Comparison of ENCODE assay signal across 11 cellular contexts in the genomic region with DNA sequence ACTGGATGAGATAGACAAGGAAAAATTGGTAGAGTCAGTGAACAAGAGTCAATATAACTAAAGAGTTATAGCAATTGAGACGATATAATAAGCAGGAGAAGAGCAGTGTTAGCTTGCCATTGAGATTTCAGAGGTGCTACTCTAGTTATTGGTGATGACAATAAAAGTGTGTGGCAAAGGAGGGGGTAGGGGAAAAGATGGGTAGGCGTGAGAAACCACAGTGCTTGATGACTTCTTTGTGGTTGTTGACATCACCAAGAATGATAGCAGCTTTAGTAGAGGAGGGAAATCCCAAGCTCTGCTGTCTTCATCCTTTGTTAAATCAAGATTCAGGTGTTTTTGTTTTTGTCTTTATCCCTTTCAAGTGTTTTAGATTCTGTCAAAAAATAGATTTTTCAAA.
DNase-seq lines count a peak whose midpoint lies in the region; ATAC-seq and TF ChIP-seq lines count a peak whose summit lies in the region.
"Had no signal": no experiment of that assay in that cellular context is flagged by ENCODE, and none has a peak within 500 bp of the region (broad histone marks: within the 10 kb centered on the region; RNA-seq: fewer than 3 reads in every experiment).

No MANE protein-coding gene starts in this region.

- H3K4me1 Mint-ChIP-seq in CD4-positive, CD25-positive, alpha-beta regulatory T cell = peaks cover 0 to 17% (median 7%) of the 10 kb centered on the region in 4 donors
- peaks cover 3 to 7% of the 10 kb centered on the region in 2 donors for H3K4me1 Mint-ChIP-seq in effector memory CD8-positive, alpha-beta T cell (ENCODE audit: low read depth in 2 of 2)
- no peaks in the 10 kb centered on the region for H3K4me1 Mint-ChIP-seq in neural progenitor cell
- H3K4me1 Mint-ChIP-seq: neural crest cell had no signal

- H3K79me2 ChIP-seq in neural progenitor cell (ENCODE audit: low read depth) = no peaks in the 10 kb centered on the region

- H3K4me3 Mint-ChIP-seq in CD4-positive, CD25-positive, alpha-beta regulatory T cell = no peak overlapping the region
- H3K4me3 Mint-ChIP-seq in effector memory CD8-positive, alpha-beta T cell = no peak overlapping the region
- H3K4me3 Mint-ChIP-seq in neural progenitor cell = no peak overlapping the region
- H3K4me3 Mint-ChIP-seq: neural crest cell had no signal

- intact Hi-C loops in head of caudate nucleus (cut with DNase I) = no loop called here

- no peaks in the 10 kb centered on the region for H3F3A ChIP-seq in neural progenitor cell (ENCODE audit: low read depth)

- H3K9ac ChIP-seq in neural progenitor cell = no peak overlapping the region
- H3K9ac ChIP-seq: BLaER1 treated with 17β-estradiol and CSF1 and Interleukin-3, amounts not matched to agents 10 nM and 100 nM had no signal

- no peaks in the 10 kb centered on the region for H3K36me3 Mint-ChIP-seq in CD4-positive, CD25-positive, alpha-beta regulatory T cell
- peaks cover 4% of the 10 kb centered on the region for H3K36me3 Mint-ChIP-seq in effector memory CD8-positive, alpha-beta T cell (ENCODE audit: insufficient read depth)
- no peaks in the 10 kb centered on the region for H3K36me3 Mint-ChIP-seq in neural progenitor cell

- H3K27me3 Mint-ChIP-seq in CD4-positive, CD25-positive, alpha-beta regulatory T cell = peaks cover 17% of the 10 kb centered on the region
- H3K27me3 Mint-ChIP-seq in effector memory CD8-positive, alpha-beta T cell = peaks cover 38 to 44% of the 10 kb centered on the region in 2 donors
- H3K27me3 Mint-ChIP-seq in neural progenitor cell (ENCODE audit: insufficient read depth, low read depth) = no peaks in the 10 kb centered on the region

- no peaks in the 10 kb centered on the region for H3K36me3 ChIP-seq in CD4-positive, CD25-positive, alpha-beta regulatory T cell (ENCODE audit: control insufficient read depth, insufficient read depth, low read length)
- H3K36me3 ChIP-seq in neural progenitor cell = no peaks in the 10 kb centered on the region
- H3K36me3 ChIP-seq: BLaER1 treated with 17β-estradiol and CSF1 and Interleukin-3, amounts not matched to agents 10 nM and 100 nM had no signal

- H3K27ac ChIP-seq in CD4-positive, CD25-positive, alpha-beta regulatory T cell (ENCODE audit: insufficient read depth, low read length, poor library complexity, severe bottlenecking) = no peak overlapping the region
- no peak overlapping the region for H3K27ac ChIP-seq in neural progenitor cell
- H3K27ac ChIP-seq: BLaER1 treated with 17β-estradiol and CSF1 and Interleukin-3, amounts not matched to agents 10 nM and 100 nM; VCaP had no signal

- peak in 2 of 3 donors; percentile 54 to 65 for DNase-seq in CD4-positive, CD25-positive, alpha-beta regulatory T cell
- DNase-seq in T-helper 2 cell (peak in 4 of 5 experiments; percentile 7 to 91 (median 62)), KBM-7 (no peak), head of caudate nucleus (no peak), neural progenitor cell (ENCODE audit: low spot score) (no peak)
- peak; percentile 56 to 68 (median 56) for DNase-seq in effector memory CD8-positive, alpha-beta T cell

- H3K4me2 ChIP-seq in neural progenitor cell = no peak overlapping the region

- no peak overlapping the region for H2AFZ ChIP-seq in neural progenitor cell (replicated peaks)

- no peaks in the 10 kb centered on the region for H4K20me1 ChIP-seq in neural progenitor cell (ENCODE audit: low read depth)
- H4K20me1 ChIP-seq: BLaER1 treated with 17β-estradiol and CSF1 and Interleukin-3, amounts not matched to agents 10 nM and 100 nM had no signal

- H3K9me3 ChIP-seq in CD4-positive, CD25-positive, alpha-beta regulatory T cell (ENCODE audit: control insufficient read depth in 2 of 2, low read length in 2 of 2) = no peaks in the 10 kb centered on the region
- H3K9me3 ChIP-seq in neural progenitor cell (ENCODE audit: low read depth) = no peaks in the 10 kb centered on the region

- no peak for TF ChIP-seq CTCF in neural progenitor cell (IDR thresholded peaks at IDR 0.05)

- H3K9me3 Mint-ChIP-seq in CD4-positive, CD25-positive, alpha-beta regulatory T cell = peaks cover 0 to 6% (median 0%) of the 10 kb centered on the region in 7 donors
- no peaks in the 10 kb centered on the region for H3K9me3 Mint-ChIP-seq in effector memory CD8-positive, alpha-beta T cell
- peaks cover 3% of the 10 kb centered on the region for H3K9me3 Mint-ChIP-seq in neural progenitor cell

- in situ Hi-C loops in KBM-7 (cut with MboI; ENCODE audit: low pct_unique_long_range_greater_than_20kb, low sequenced_read_pairs) = no loop called here

- H3K27ac Mint-ChIP-seq in CD4-positive, CD25-positive, alpha-beta regulatory T cell = no peak overlapping the region
- H3K27ac Mint-ChIP-seq in effector memory CD8-positive, alpha-beta T cell = peak overlapping the region in 1 of 2 donors; percentile 9
- H3K27ac Mint-ChIP-seq in neural progenitor cell = no peak overlapping the region

- peak; percentile 88 to 90 for ATAC-seq in CD4-positive, CD25-positive, alpha-beta regulatory T cell (ENCODE audit: low read depth in 2 of 2)
- ATAC-seq in GM21786 (IDR thresholded peaks at IDR 0.05; ENCODE audit: unreplicated experiment) (peak; percentile 98), GM19324 (IDR thresholded peaks at IDR 0.05; ENCODE audit: low FRiP score, unreplicated experiment) (no peak)
- peak; percentile 99 for ATAC-seq in effector memory CD8-positive, alpha-beta T cell (replicated peaks)

- no peak overlapping the region for H3K4me3 ChIP-seq in CD4-positive, CD25-positive, alpha-beta regulatory T cell (ENCODE audit: low read depth, low read length)
- H3K4me3 ChIP-seq in neural progenitor cell = no peak overlapping the region
- H3K4me3 ChIP-seq: BLaER1 treated with 17β-estradiol and CSF1 and Interleukin-3, amounts not matched to agents 10 nM and 100 nM had no signal

- no peaks in the 10 kb centered on the region for H3K27me3 ChIP-seq in CD4-positive, CD25-positive, alpha-beta regulatory T cell (ENCODE audit: control insufficient read depth, insufficient read depth, low read length)
- H3K27me3 ChIP-seq in neural progenitor cell = no peaks in the 10 kb centered on the region
- H3K27me3 ChIP-seq: BLaER1 treated with 17β-estradiol and CSF1 and Interleukin-3, amounts not matched to agents 10 nM and 100 nM had no signal

- peaks cover 8% of the 10 kb centered on the region for H3K4me1 ChIP-seq in CD4-positive, CD25-positive, alpha-beta regulatory T cell (ENCODE audit: control insufficient read depth, insufficient read depth, low read length, poor library complexity, severe bottlenecking)
- H3K4me1 ChIP-seq in neural progenitor cell = no peaks in the 10 kb centered on the region

Comparison
In these comparisons a context has a peak if more than half of its experiments do, and no peak if none do; other contexts are left out.
1. DNase-seq: peak in CD4-positive, CD25-positive, alpha-beta regulatory T cell (2 of 3), T-helper 2 cell (4 of 5) and effector memory CD8-positive, alpha-beta T cell (3 of 3); none in KBM-7 (single experiment), head of caudate nucleus (0 of 42) and neural progenitor cell (single experiment).